18 cellular contexts compared by ENCODE assay signal in genomic region chr13:114095486-114095885, GRCh38. TPM values are rescaled to one million over a fixed set of nuclear protein-coding genes. Genes with fewer than 3 reads are reported as not detected.
A peak's percentile ranks its signal among the peaks of the same experiment; 100 is the strongest.
DNase-seq lines count a peak whose midpoint lies in the region; ATAC-seq, FAIRE-seq and TF ChIP-seq lines count a peak whose summit lies in the region.
"Had no signal": no experiment of that assay in that cellular context is flagged by ENCODE, and none has a peak within 500 bp of the region (broad histone marks: within the 10 kb centered on the region; RNA-seq: fewer than 3 reads in every experiment).

No MANE protein-coding gene starts in this region.

- H3K9ac ChIP-seq in HepG2 (ENCODE audit: insufficient read depth, low read depth, low read length) (no peak overlapping the region), SK-N-SH (no peak overlapping the region)

- H3K27ac Mint-ChIP-seq in memory B cell (peak overlapping the region; percentile 38), glutamatergic neuron (ENCODE audit: unreplicated experiment) (no peak overlapping the region)
- H3K27ac Mint-ChIP-seq: activated CD4-positive, alpha-beta T cell treated with anti-CD3 and anti-CD28 coated beads, Interleukin-2, amount 10 ng/mL, durations not matched to agents 7 days and 5 days; activated T-helper 1 cell treated with anti-CD3 and anti-CD28 coated beads, Interleukin-12 subunit alpha, Interleukin-12 subunit beta, Interleukin-2, Interleukin-4 antibody, amounts not matched to agents 30 ng/mL and 10 ng/mL and 1 ng/mL, durations not matched to agents 14 hours and 24 hours and 36 hours had no signal

- no peak for FAIRE-seq in HepG2 (lab: Jason Lieb, UNC)
- FAIRE-seq: GM12892 had no signal

- BruUV-seq in HepG2 (replicated peaks; lab: Mats Ljungman, UMichigan) = no TSS peak

- H3K4me3 ChIP-seq in right lobe of liver = no peak overlapping the region
- no peak overlapping the region for H3K4me3 ChIP-seq in HepG2 (replicated peaks in 1 of 3; ENCODE audit: insufficient read depth in 1 of 3, low read depth in 2 of 3, low read length in 3 of 3)
- no peak overlapping the region for H3K4me3 ChIP-seq in RWPE2 (ENCODE audit: severe bottlenecking)
- H3K4me3 ChIP-seq in SK-N-SH (ENCODE audit: low read depth in 2 of 2, low read length in 1 of 2) = no peak overlapping the region
- H3K4me3 ChIP-seq in gastroesophageal sphincter = no peak overlapping the region
- H3K4me3 ChIP-seq: left lung, tibial artery had no signal

- H3K36me3 Mint-ChIP-seq in memory B cell (peaks cover 29% of the 10 kb centered on the region), glutamatergic neuron (ENCODE audit: unreplicated experiment) (peaks cover 31% of the 10 kb centered on the region)

- H3K4me1 Mint-ChIP-seq in memory B cell (peaks cover 46% of the 10 kb centered on the region), glutamatergic neuron (ENCODE audit: low read depth, unreplicated experiment) (peaks cover 20% of the 10 kb centered on the region)

- no peaks in the 10 kb centered on the region for H3K79me2 ChIP-seq in HepG2 (ENCODE audit: insufficient read depth, low read length)
- peaks cover 95% of the 10 kb centered on the region for H3K79me2 ChIP-seq in SK-N-SH (ENCODE audit: insufficient read depth)

- no peaks in the 10 kb centered on the region for H3K9me3 ChIP-seq in right lobe of liver
- peaks cover 5% of the 10 kb centered on the region; the same call in 1 of the 2 replicates for H3K9me3 ChIP-seq in HepG2 (ENCODE audit: low read length)
- peaks cover 14% of the 10 kb centered on the region for H3K9me3 ChIP-seq in RWPE2 (ENCODE audit: severe bottlenecking)
- H3K9me3 ChIP-seq in SK-N-SH = no peaks in the 10 kb centered on the region; the same call in 1 of the 2 replicates
- peaks cover 0 to 9% (median 0%) of the 10 kb centered on the region in 3 donors for H3K9me3 ChIP-seq in gastroesophageal sphincter
- H3K9me3 ChIP-seq: tibial artery had no signal

- H4K20me1 ChIP-seq in HepG2 (ENCODE audit: insufficient read depth, low read length) (no peaks in the 10 kb centered on the region), SK-N-SH (ENCODE audit: insufficient read depth) (peaks cover 40% of the 10 kb centered on the region)

- TF ChIP-seq EP300 in HepG2 (IDR thresholded peaks at IDR 0.05; ENCODE audit: low read depth in 2 of 2, low read length in 2 of 2) = no peak
- TF ChIP-seq EP300 in HepG2 (CRISPR knock-in tag; IDR thresholded peaks at IDR 0.05; ENCODE audit: borderline replicate concordance) = no peak
- TF ChIP-seq EP300 in SK-N-SH (IDR thresholded peaks at IDR 0.05; ENCODE audit: borderline replicate concordance in 1 of 2, low read depth in 1 of 2, low read length in 1 of 2) = no peak
- TF ChIP-seq EP300 in gastroesophageal sphincter (IDR thresholded peaks at IDR 0.05) = no peak

- POLR2A ChIA-PET in HepG2 (lab: Yijun Ruan, JAX) = no interaction called here
- POLR2A ChIA-PET in SK-N-SH (lab: Yijun Ruan, JAX) = no interaction called here

- WGBS in right lobe of liver (ENCODE audit: insufficient coverage, low coverage, low lambda C conversion rate, missing lambda C conversion rate) = 64% methylated on average over 4 of the region's 4 CpGs
- WGBS in HepG2 (ENCODE audit: low lambda C conversion rate) = 0% methylated on average over 4 of the region's 4 CpGs
- 80% methylated on average over 4 of the region's 4 CpGs for WGBS in SK-N-SH (ENCODE audit: low lambda C conversion rate)
- 83% methylated on average over 1 of the region's 4 CpGs; no CpG with 5 or more reads in 1 of the 2 donors for WGBS in gastroesophageal sphincter (ENCODE audit: low coverage in 1 of 2), 2 donors

- DNase-seq in right lobe of liver = peak in 2 of 3 donors; percentile 6 to 20
- no peak for DNase-seq in HepG2 (ENCODE audit: low spot score)
- peak; percentile 15 for DNase-seq in RWPE2 (ENCODE audit: low spot score)
- DNase-seq in memory B cell (ENCODE audit: low spot score in 2 of 2) = no peak
- DNase-seq in glutamatergic neuron = no peak
- DNase-seq in SK-N-SH = no peak
- DNase-seq: activated CD4-positive, alpha-beta T cell treated with anti-CD3 and anti-CD28 coated beads, Interleukin-2, amount 10 ng/mL, durations not matched to agents 7 days and 5 days; anterior cingulate cortex; H7; Kasumi-1; NCI-H1092 treated with DMSO at 0.1 percent for 48 hours; NCI-H510A treated with DMSO at 0.1 percent for 48 hours; nucleus accumbens had no signal

- H3K9me2 ChIP-seq in SK-N-SH = no peaks in the 10 kb centered on the region

- peaks cover 6% of the 10 kb centered on the region for H3F3A ChIP-seq in SK-N-SH (replicated peaks; ENCODE audit: insufficient read depth)

- ATAC-seq in right lobe of liver = no peak
- no peak for ATAC-seq in HepG2
- no peak for ATAC-seq in RWPE2 (ENCODE audit: low read depth)
- no peak for ATAC-seq in memory B cell (ENCODE audit: low read depth)
- no peak for ATAC-seq in gastroesophageal sphincter
- ATAC-seq: left lung had no signal

- H3K4me3 Mint-ChIP-seq in memory B cell (no peak overlapping the region), glutamatergic neuron (ENCODE audit: unreplicated experiment) (no peak overlapping the region)
- H3K4me3 Mint-ChIP-seq: activated CD4-positive, alpha-beta T cell treated with anti-CD3 and anti-CD28 coated beads, Interleukin-2, amount 10 ng/mL, durations not matched to agents 7 days and 5 days; activated T-helper 1 cell treated with anti-CD3 and anti-CD28 coated beads, Interleukin-12 subunit alpha, Interleukin-12 subunit beta, Interleukin-2, Interleukin-4 antibody, amounts not matched to agents 30 ng/mL and 10 ng/mL and 1 ng/mL, durations not matched to agents 14 hours and 24 hours and 36 hours had no signal

- no peak for TF ChIP-seq POLR2A in right lobe of liver (IDR thresholded peaks at IDR 0.05)
- no peak for TF ChIP-seq POLR2A in HepG2 (IDR thresholded peaks at IDR 0.05; ENCODE audit: insufficient read depth in 1 of 2, low read depth in 2 of 2, low read length in 2 of 2)
- no peak for TF ChIP-seq POLR2A in gastroesophageal sphincter (IDR thresholded peaks at IDR 0.05)

- peaks cover 12% of the 10 kb centered on the region for H3K9me3 Mint-ChIP-seq in memory B cell
- H3K9me3 Mint-ChIP-seq in glutamatergic neuron (ENCODE audit: unreplicated experiment) = peaks cover 19% of the 10 kb centered on the region

- H3K27ac ChIP-seq in right lobe of liver (no peak overlapping the region), HepG2 (ENCODE audit: extremely low read length, insufficient read depth, low read length) (no peak overlapping the region), RWPE2 (ENCODE audit: poor library complexity, severe bottlenecking) (no peak overlapping the region), SK-N-SH (ENCODE audit: low read depth in 2 of 2, low read length in 1 of 2) (no peak overlapping the region; a peak in 1 of 4 replicates), gastroesophageal sphincter (no peak overlapping the region)
- H3K27ac ChIP-seq: left lung, tibial artery had no signal

- in situ Hi-C loops in HepG2 (cut with HindIII; ENCODE audit: extremely low pct_ligation_motif_present, low pct_unique_long_range_greater_than_20kb) = no loop called here

- no peaks in the 10 kb centered on the region for H3K36me3 ChIP-seq in right lobe of liver
- no peaks in the 10 kb centered on the region for H3K36me3 ChIP-seq in HepG2 (replicated peaks in 1 of 2; ENCODE audit: control insufficient read depth in 1 of 2, insufficient read depth in 2 of 2, low read length in 2 of 2)
- no peaks in the 10 kb centered on the region for H3K36me3 ChIP-seq in RWPE2 (ENCODE audit: low read depth)
- peaks cover 0 to 8% of the 10 kb centered on the region in 2 experiments for H3K36me3 ChIP-seq in SK-N-SH (replicated peaks in 1 of 2; ENCODE audit: control insufficient read depth in 1 of 2, insufficient read depth in 2 of 2, low read length in 1 of 2)
- no peaks in the 10 kb centered on the region for H3K36me3 ChIP-seq in gastroesophageal sphincter
- H3K36me3 ChIP-seq: left lung, tibial artery had no signal

- TF ChIP-seq RAD21 in HepG2 (CRISPR knock-in tag; IDR thresholded peaks at IDR 0.05) (no peak), SK-N-SH (IDR thresholded peaks at IDR 0.05; ENCODE audit: low read length) (no peak)

- intact Hi-C loops in right lobe of liver (cut with DNase I) = no loop called here
- intact Hi-C loops in HepG2 (cut with micrococcal nuclease; ENCODE audit: unreplicated experiment) = no loop called here

- no peaks in the 10 kb centered on the region for H3K4me1 ChIP-seq in right lobe of liver
- no peaks in the 10 kb centered on the region for H3K4me1 ChIP-seq in HepG2 (ENCODE audit: insufficient read depth, low read length)
- no peaks in the 10 kb centered on the region for H3K4me1 ChIP-seq in RWPE2 (ENCODE audit: insufficient read depth, poor library complexity, severe bottlenecking)
- H3K4me1 ChIP-seq in SK-N-SH (ENCODE audit: control insufficient read depth in 1 of 2, insufficient read depth in 2 of 2, low read depth in 1 of 2, low read length in 1 of 2) = peaks cover 0 to 35% of the 10 kb centered on the region in 2 experiments; a peak in 1 of 4 replicates
- H3K4me1 ChIP-seq in gastroesophageal sphincter = peaks cover 0 to 31% (median 15%) of the 10 kb centered on the region in 3 donors

- CTCF ChIA-PET in HepG2 (lab: Yijun Ruan, JAX; ENCODE audit: low intra/inter-chr PET ratio, low total read pairs) (no interaction called here), SK-N-SH (lab: Yijun Ruan, JAX) (no interaction called here)

- no peaks in the 10 kb centered on the region for H3K27me3 ChIP-seq in right lobe of liver
- H3K27me3 ChIP-seq in HepG2 (ENCODE audit: control insufficient read depth in 1 of 2, insufficient read depth in 2 of 2, low read length in 2 of 2) = peaks cover 4 to 37% of the 10 kb centered on the region in 2 experiments; a peak in 4 of 5 replicates
- H3K27me3 ChIP-seq in RWPE2 (ENCODE audit: insufficient read depth, poor library complexity, severe bottlenecking) = no peaks in the 10 kb centered on the region
- H3K27me3 ChIP-seq in SK-N-SH (ENCODE audit: insufficient read depth) = no peaks in the 10 kb centered on the region
- H3K27me3 ChIP-seq in gastroesophageal sphincter = no peaks in the 10 kb centered on the region
- H3K27me3 ChIP-seq: left lung, tibial artery had no signal

- H2AFZ ChIP-seq in HepG2 (ENCODE audit: low read length) (no peak overlapping the region), SK-N-SH (ENCODE audit: low read depth) (no peak overlapping the region)

- H3K27me3 Mint-ChIP-seq in memory B cell (no peaks in the 10 kb centered on the region), glutamatergic neuron (ENCODE audit: unreplicated experiment) (peaks cover 8% of the 10 kb centered on the region)
- H3K27me3 Mint-ChIP-seq: activated CD4-positive, alpha-beta T cell treated with anti-CD3 and anti-CD28 coated beads, Interleukin-2, amount 10 ng/mL, durations not matched to agents 7 days and 5 days had no signal

- no peak for TF ChIP-seq CTCF in right lobe of liver (IDR thresholded peaks at IDR 0.05)
- no peak for TF ChIP-seq CTCF in HepG2 (CRISPR knock-in tag; IDR thresholded peaks at IDR 0.05)
- no peak for TF ChIP-seq CTCF in RWPE2 (IDR thresholded peaks at IDR 0.05; ENCODE audit: poor library complexity, severe bottlenecking)
- TF ChIP-seq CTCF in glutamatergic neuron (IDR thresholded peaks at IDR 0.05; ENCODE audit: partially characterized antibody, unreplicated experiment) = no peak
- no peak for TF ChIP-seq CTCF in SK-N-SH (IDR thresholded peaks at IDR 0.05)
- TF ChIP-seq CTCF in gastroesophageal sphincter (IDR thresholded peaks at IDR 0.05) = no peak

- H3K4me2 ChIP-seq in HepG2 (ENCODE audit: low read depth, low read length) (no peak overlapping the region), SK-N-SH (no peak overlapping the region)

RNA-seq across cellular contexts. Expression of gene RASA3, which starts 36.9 kb away (rescaled TPM):
- total RNA-seq in right lobe of liver (1 to 10 TPM; 3.5 to 7.9 (median 4.6) TPM), HepG2 (2016; rRNA removed; fragmentation: Illumina TruSeq; extraction: Trizol) (not detected in 2 replicates), glutamatergic neuron (ENCODE audit: unreplicated experiment) (15.2 TPM), gastroesophageal sphincter (10 to 100 TPM; 25.0 to 43.1 (median 30.2) TPM)
- not detected in 2 replicates for total RNA-seq in HepG2 (2016; cell fraction: cytosol; rRNA removed; fragmentation: Illumina TruSeq; extraction: Trizol; ENCODE audit: low read depth)
- total RNA-seq in HepG2 (2016; cell fraction: insoluble cytoplasmic fraction; rRNA removed; fragmentation: Illumina TruSeq; extraction: Trizol) = 0.06 and 0.09 TPM in 2 replicates
- total RNA-seq in HepG2 (2016; cell fraction: membrane; rRNA removed; fragmentation: Illumina TruSeq; extraction: Trizol) = not detected in 2 replicates
- 0.09 TPM in 1 of 2 replicates, not detected in the other for total RNA-seq in HepG2 (2016; cell fraction: nucleus; rRNA removed; fragmentation: Illumina TruSeq; extraction: Trizol)
- polyA plus RNA-seq in HepG2 (2011; rRNA removed) (0.05 and 0.07 TPM in 2 replicates), SK-N-SH (2012; rRNA removed) (23.9 and 25.1 TPM in 2 replicates)
- 0.09 TPM in 2 replicates for polyA plus RNA-seq in HepG2 (2011; cell fraction: cytosol; rRNA removed)
- 0.14 and 0.21 TPM in 2 replicates for polyA plus RNA-seq in HepG2 (2011; cell fraction: nucleus; rRNA removed)
- polyA plus RNA-seq in HepG2 (2012) = 0.04 TPM in 1 of 2 replicates, not detected in the other
- polyA plus RNA-seq in HepG2 (2016; cell fraction: cytosol; fragmentation: Illumina TruSeq; extraction: Trizol; ENCODE audit: low read depth) = not detected in 2 replicates
- not detected in 2 replicates for polyA plus RNA-seq in HepG2 (2016; cell fraction: insoluble cytoplasmic fraction; fragmentation: Illumina TruSeq; extraction: Trizol; ENCODE audit: low read depth)
- polyA plus RNA-seq in HepG2 (2016; cell fraction: membrane; fragmentation: Illumina TruSeq; extraction: Trizol; ENCODE audit: low read depth) = not detected in 2 replicates
- 0.11 TPM in 1 of 2 replicates, not detected in the other for polyA plus RNA-seq in HepG2 (2016; cell fraction: nucleus; fragmentation: Illumina TruSeq; extraction: Trizol; ENCODE audit: insufficient read depth, low read depth)
- 0.20 and 10.0 TPM in 2 replicates for polyA minus RNA-seq in HepG2 (2011; rRNA and poly(A)+ RNA removed; ENCODE audit: low replicate concordance)
- 0.20 and 0.26 TPM in 2 replicates for polyA minus RNA-seq in HepG2 (2011; cell fraction: cytosol; rRNA and poly(A)+ RNA removed)
- polyA minus RNA-seq in HepG2 (2011; cell fraction: nucleus; rRNA and poly(A)+ RNA removed) = 0.12 and 0.26 TPM in 2 replicates
- polyA plus RNA-seq in SK-N-SH (2012; cell fraction: cytosol; rRNA removed) = 17.3 and 20.8 TPM in 2 replicates
- 26.8 and 31.9 TPM in 2 replicates for polyA plus RNA-seq in SK-N-SH (2012; cell fraction: nucleus; rRNA removed)

Comparison
In these comparisons a context has a peak if more than half of its experiments do, and no peak if none do; other contexts are left out.
1. DNase-seq: peak in right lobe of liver (2 of 3) and RWPE2 (single experiment); none in HepG2 (single experiment), memory B cell (0 of 2), glutamatergic neuron (single experiment) and SK-N-SH (single experiment).